7 cellular contexts compared by ENCODE assay signal in the genomic region with DNA sequence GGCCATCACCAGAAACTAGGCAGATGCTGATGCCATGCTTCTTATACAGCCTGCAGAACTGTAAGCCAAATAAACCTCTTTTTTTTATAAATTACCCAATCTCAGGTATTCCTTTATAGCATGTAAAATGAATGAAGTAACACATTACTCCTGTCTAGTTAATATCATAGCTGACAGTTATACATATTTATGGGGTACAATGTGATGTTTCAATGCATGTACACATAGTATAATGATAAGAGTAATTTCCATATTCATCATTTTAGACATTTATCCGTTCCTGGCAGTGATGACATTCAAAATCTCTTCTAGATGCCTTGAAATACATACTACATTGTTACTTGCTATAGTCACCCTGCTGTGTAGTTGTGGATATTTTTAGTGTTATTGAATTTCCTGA.
"Had no signal": no experiment of that assay in that cellular context is flagged by ENCODE, and none has a peak within 500 bp of the region (broad histone marks: within the 10 kb centered on the region; RNA-seq: fewer than 3 reads in every experiment).

No MANE protein-coding gene starts in this region.

- FAIRE-seq: HepG2, HTR-8/SVneo, K562 had no signal

- H3K4me3 Mint-ChIP-seq: IgD-negative memory B cell had no signal

- H3K4me1 Mint-ChIP-seq: IgD-negative memory B cell had no signal

- H3K36me3 Mint-ChIP-seq: IgD-negative memory B cell had no signal

- H3K4me3 ChIP-seq: K562 had no signal

- DNase-seq: IMR-90, KBM-7 had no signal

- H3K27ac ChIP-seq: HL-60 had no signal

- H3K27ac Mint-ChIP-seq: IgD-negative memory B cell had no signal

- ATAC-seq: HepG2, K562 had no signal
